Comparison of ENCODE assay signal across 1 cellular context in genomic region chr4:108874806-108875205, GRCh38.
TF ChIP-seq lines count a peak whose summit lies in the region.

No MANE protein-coding gene starts in this region.

TF ChIP-seq in K562, 482 proteins besides CTCF, POLR2A, EP300 and RAD21 (continued from another document):
- TF ChIP-seq ZBTB40 (IDR thresholded peaks at IDR 0.05) (no peak), ZBTB40 (CRISPR knock-in tag; IDR thresholded peaks at IDR 0.05) (no peak), HMGN3 (IDR thresholded peaks at IDR 0.05; ENCODE audit: borderline replicate concordance, extremely low read depth, insufficient read length, low read depth, low read length) (no peak), SUPT5H (IDR thresholded peaks at IDR 0.05) (no peak), GATAD2A (IDR thresholded peaks at IDR 0.05) (no peak), NCOR1 (IDR thresholded peaks at IDR 0.05) (0 out of 2 replicates have a peak, but pooled peaks have one; percentile 14), POLR2G (IDR thresholded peaks at IDR 0.05; ENCODE audit: low read depth, low read length) (no peak), TAL1 (IDR thresholded peaks at IDR 0.05) (0 out of 2 replicates have a peak, but pooled peaks have one; percentile 15), TSC22D4 (tag; IDR thresholded peaks at IDR 0.05) (no peak), HDAC3 (IDR thresholded peaks at IDR 0.05; ENCODE audit: borderline replicate concordance, partially characterized antibody) (no peak), ZBTB33 (CRISPR knock-in tag; IDR thresholded peaks at IDR 0.05) (no peak), NBN (IDR thresholded peaks at IDR 0.05; ENCODE audit: low read depth) (no peak), EHMT2 (IDR thresholded peaks at IDR 0.05) (no peak), EWSR1 (IDR thresholded peaks at IDR 0.05; ENCODE audit: borderline replicate concordance, low read depth, partially characterized antibody) (no peak), ZNF395 (CRISPR knock-in tag; IDR thresholded peaks at IDR 0.05) (no peak), ZNF696 (CRISPR knock-in tag; conservative IDR thresholded peaks at IDR 0.05) (no peak), ZBTB2 (IDR thresholded peaks at IDR 0.05) (no peak), CUX1 (CRISPR knock-in tag; IDR thresholded peaks at IDR 0.05) (no peak), TCF7L2 (IDR thresholded peaks at IDR 0.05; ENCODE audit: low read depth, low read length) (no peak), ARID1B (IDR thresholded peaks at IDR 0.05) (peak; percentile 37), SAP30 (IDR thresholded peaks at IDR 0.05; ENCODE audit: borderline replicate concordance, insufficient read depth, low read depth, low read length, poor library complexity, severe bottlenecking) (no peak), CBX2 (IDR thresholded peaks at IDR 0.05; ENCODE audit: insufficient read depth, low read length, poor library complexity, severe bottlenecking) (no peak), SETDB1 (IDR thresholded peaks at IDR 0.05; ENCODE audit: low read length) (no peak), PRDM10 (IDR thresholded peaks at IDR 0.05; ENCODE audit: partially characterized antibody) (no peak), LEF1 (IDR thresholded peaks at IDR 0.05) (no peak)
